In genomic region chr22:19961868-19962245, GRCh38 we compare ENCODE assay signal across 9 cellular contexts. TPM values are rescaled to one million over a fixed set of nuclear protein-coding genes. Genes with fewer than 3 reads are reported as not detected.
DNase-seq lines count a peak whose midpoint lies in the region; ATAC-seq and TF ChIP-seq lines count a peak whose summit lies in the region.
"Had no signal": no experiment of that assay in that cellular context is flagged by ENCODE, and none has a peak within 500 bp of the region (broad histone marks: within the 10 kb centered on the region; RNA-seq: fewer than 3 reads in every experiment).

No MANE protein-coding gene starts in this region.

- H3K9me3 ChIP-seq in Panc1 (ENCODE audit: control insufficient read depth, insufficient read depth, low read depth, low read length) (no peaks in the 10 kb centered on the region), suprapubic skin (no peaks in the 10 kb centered on the region)
- H3K9me3 ChIP-seq: left lung, Peyer's patch, sigmoid colon had no signal

- TF ChIP-seq POLR2A in suprapubic skin (IDR thresholded peaks at IDR 0.05), result no peak

- H3K4me3 ChIP-seq in Panc1 (ENCODE audit: low read depth in 2 of 2, low read length in 2 of 2) (no peak overlapping the region), suprapubic skin (no peak overlapping the region)
- H3K4me3 ChIP-seq: sigmoid colon had no signal

- no peaks in the 10 kb centered on the region for H3K27me3 ChIP-seq in Panc1 (ENCODE audit: control insufficient read depth, insufficient read depth, low read length)
- no peaks in the 10 kb centered on the region for H3K27me3 ChIP-seq in suprapubic skin
- H3K27me3 ChIP-seq: left lung, Peyer's patch, sigmoid colon had no signal

- H3K27ac ChIP-seq in Panc1 (ENCODE audit: low read length) (no peak overlapping the region), epithelial cell of prostate (peak overlapping the region; percentile 63), suprapubic skin (peak overlapping the region; percentile 93)

- no peak for TF ChIP-seq EP300 in suprapubic skin (IDR thresholded peaks at IDR 0.05)

- H3K4me1 ChIP-seq in Panc1 (ENCODE audit: control insufficient read depth, insufficient read depth, low read length) (peaks cover 6% of the 10 kb centered on the region), suprapubic skin (peaks cover 49% of the 10 kb centered on the region)

- in situ Hi-C loops in Panc1 (cut with HindIII; ENCODE audit: low pct_unique_long_range_greater_than_20kb, low sequenced_read_pairs), result no loop called here

- DNase-seq in Panc1 (ENCODE audit: low read depth, low spot score), result no peak
- no peak for DNase-seq in epithelial cell of prostate (ENCODE audit: low read depth, low spot score)
- no peak for DNase-seq in suprapubic skin (ENCODE audit: low spot score in 2 of 2)
- DNase-seq in activated CD4-positive, alpha-beta T cell treated with anti-CD3 and anti-CD28 coated beads, Interleukin-2, amount 50 U/mL, for 4 hours, result no peak
- no peak for DNase-seq in globus pallidus (ENCODE audit: low spot score)
- DNase-seq: GF-D8 had no signal

- ATAC-seq in Panc1, result peak; percentile 2; the same call in 1 of the 2 replicates

- CTCF ChIA-PET in Panc1 (lab: Charles Lee), result no interaction called here

- POLR2A ChIA-PET in Panc1 (lab: Charles Lee), result no interaction called here

- TF ChIP-seq CTCF in Panc1 (IDR thresholded peaks at IDR 0.05) (no peak), suprapubic skin (IDR thresholded peaks at IDR 0.05) (no peak)

- H3K36me3 ChIP-seq in Panc1 (ENCODE audit: control insufficient read depth, insufficient read depth, low read length), result no peaks in the 10 kb centered on the region
- H3K36me3 ChIP-seq in suprapubic skin, result peaks cover 25% of the 10 kb centered on the region

- WGBS in suprapubic skin, result 75% methylated on average over 8 of the region's 8 CpGs

- intact Hi-C loops in Panc1 (cut with micrococcal nuclease; ENCODE audit: unreplicated experiment), result no loop called here

- no TSS peak for BruUV-seq in Panc1 (replicated peaks; lab: Mats Ljungman, UMichigan)

RNA-seq across cellular contexts. Expression of gene TXNRD2, which starts 20.2 kb away (rescaled TPM):
- total RNA-seq in Panc1 (2021; ENCODE audit: unreplicated experiment) (29.5 TPM), suprapubic skin (10 to 100 TPM in 2 of 4 donors, 1 to 10 TPM in 2; 8.4 to 33.2 (median 15.7) TPM)
- polyA plus RNA-seq in Panc1 (2012; ENCODE audit: insufficient read length), result 38.4 TPM

RNA-seq across cellular contexts. Expression of gene COMT, which starts 20.3 kb away (rescaled TPM):
- total RNA-seq in Panc1 (2021; ENCODE audit: unreplicated experiment) (108 TPM), suprapubic skin (100 to 1,000 TPM; 206 to 293 (median 246) TPM)
- polyA plus RNA-seq in Panc1 (2012; ENCODE audit: insufficient read length), result 251 TPM

RNA-seq across cellular contexts. Expression of gene ARVCF, which starts 54.8 kb away (rescaled TPM):
- total RNA-seq in Panc1 (2021; ENCODE audit: unreplicated experiment) (8.2 TPM), suprapubic skin (10 to 100 TPM; 22.9 to 38.4 (median 26.0) TPM)
- polyA plus RNA-seq in Panc1 (2012; ENCODE audit: insufficient read length), result 11.1 TPM

RNA-seq across cellular contexts. Expression of gene TANGO2, which starts 59.1 kb away (rescaled TPM):
- total RNA-seq in Panc1 (2021; ENCODE audit: unreplicated experiment), result 32.2 TPM
- polyA plus RNA-seq in Panc1 (2012; ENCODE audit: insufficient read length), result 38.0 TPM
- total RNA-seq in suprapubic skin, result 10 to 100 TPM; 23.1 to 31.9 (median 26.8) TPM
